In genomic region chr5:180222056-180222455, GRCh38 we compare ENCODE assay signal across 27 cellular contexts. TPM values are rescaled to one million over a fixed set of nuclear protein-coding genes. Genes with fewer than 3 reads are reported as not detected.
"Had no signal": no experiment of that assay in that cellular context is flagged by ENCODE, and none has a peak within 500 bp of the region (broad histone marks: within the 10 kb centered on the region; RNA-seq: fewer than 3 reads in every experiment).

No MANE protein-coding gene starts in this region.

- H3K27ac ChIP-seq: HL-60, KMS-11, RWPE1 had no signal

- DNase-seq: MV-4-11, NCI-H1048, NCI-H1105, NCI-H1417, NCI-H1436 treated with DMSO at 0.1 percent for 48 hours, NCI-H1694, NCI-H187 treated with DMSO at 0.1 percent for 48 hours, NCI-H2029 treated with DMSO at 0.1 percent for 48 hours, NCI-H2171 treated with DMSO at 0.1 percent for 48 hours, NCI-H446, NCI-H510A, NCI-H524 treated with DMSO at 0.1 percent for 48 hours, NCI-H69, NCI-H774, PC-3, SHP77, SK-N-SH, SW 1271 had no signal

- H3K4me2 ChIP-seq: KMS-11, SK-N-SH had no signal

- H3K4me3 ChIP-seq: K562 had no signal

- H3K9me3 ChIP-seq: SK-N-SH had no signal

- ATAC-seq: K562, Panc1, PC-3 had no signal

- H3K9ac ChIP-seq: KMS-11, SK-N-SH had no signal

RNA-seq across cellular contexts. Expression of gene RASGEF1C, which starts 13.0 kb away (rescaled TPM):
- total RNA-seq: LHCN-M2, MCF 10A, OCI-LY7 had no signal
- polyA plus RNA-seq: IgD-negative memory B cell, SK-N-SH had no signal
